Comparison of ENCODE assay signal across 20 cellular contexts in the genomic region with DNA sequence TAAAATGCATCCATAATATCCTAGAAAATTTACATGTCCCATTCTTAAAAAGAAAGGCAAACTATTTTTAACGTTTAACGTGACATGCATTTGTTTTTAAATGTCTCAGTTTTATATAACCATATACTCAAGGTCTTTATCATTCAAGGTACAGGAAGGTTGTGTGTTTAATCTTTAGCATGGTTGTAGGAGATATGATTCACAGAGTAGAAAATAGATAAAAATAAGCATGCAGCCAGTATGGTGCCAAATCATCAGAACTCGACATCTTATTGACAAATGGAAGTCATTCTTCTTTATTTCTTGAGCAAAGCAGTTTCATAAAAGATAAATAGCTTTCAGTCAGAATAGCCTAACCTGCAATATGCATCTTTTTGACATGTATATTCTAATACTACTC. TPM values are rescaled to one million over a fixed set of nuclear protein-coding genes. Genes with fewer than 3 reads are reported as not detected.
A peak's percentile ranks its signal among the peaks of the same experiment; 100 is the strongest.
DNase-seq lines count a peak whose midpoint lies in the region; ATAC-seq, FAIRE-seq and TF ChIP-seq lines count a peak whose summit lies in the region.
"Had no signal": no experiment of that assay in that cellular context is flagged by ENCODE, and none has a peak within 500 bp of the region (broad histone marks: within the 10 kb centered on the region; RNA-seq: fewer than 3 reads in every experiment).

No MANE protein-coding gene starts in this region.

- intact Hi-C loops in K562 (cut with micrococcal nuclease) = no loop called here

- ATAC-seq in K562 = no peak
- ATAC-seq in stimulated activated naive B cell treated with anti-CD40 and anti-IgM and Interleukin-4, amounts not matched to agents 10 μg/mL and 1 μg/mL and 100 μg/mL, for 72 hours (replicated peaks) = no peak

- in situ Hi-C loops in K562 (cut with MboI) = no loop called here

- no peaks in the 10 kb centered on the region for H4K20me1 ChIP-seq in K562 (replicated peaks; ENCODE audit: control insufficient read depth, insufficient read depth, low read length)

- no peaks in the 10 kb centered on the region for H3K9me1 ChIP-seq in K562 (ENCODE audit: control insufficient read depth, insufficient read depth, low read length)

- no peaks in the 10 kb centered on the region for H3K9me3 ChIP-seq in K562 (replicated peaks; ENCODE audit: control insufficient read depth, insufficient read depth, low read depth, low read length)
- H3K9me3 ChIP-seq: BE2C, Caco-2 had no signal

- TF ChIP-seq EP300 in K562 (IDR thresholded peaks at IDR 0.05; ENCODE audit: low read length) = no peak

- no peak for DNase-seq in activated naive CD4-positive, alpha-beta T cell treated with anti-CD3 and anti-CD28 coated beads, Interleukin-2, amount 10 ng/mL, durations not matched to agents 7 days and 5 days
- no peak for DNase-seq in K562 (ENCODE audit: extremely low read depth in 1 of 4, low spot score in 3 of 4)
- no peak for DNase-seq in stimulated activated naive B cell treated with anti-CD40 and anti-IgM and Interleukin-4, amounts not matched to agents 10 μg/mL and 1 μg/mL and 100 μg/mL, for 72 hours
- DNase-seq in MV-4-11 (lab: John Stamatoyannopoulos, UW) = no peak
- no peak for DNase-seq in NCI-H748 treated with DMSO at 0.1 percent for 48 hours (lab: John Stamatoyannopoulos, UW)
- DNase-seq: ACHN; BE2C; C1 segment of cervical spinal cord; Caco-2; CD4-positive, alpha-beta T cell; GM23248; HCEC 1CT had no signal

- no peak for TF ChIP-seq CTCF in K562 (IDR thresholded peaks at IDR 0.05 in 2 of 3, conservative IDR thresholded peaks at IDR 0.05 in 1 of 3; ENCODE audit: insufficient read depth in 2 of 3, low read depth in 1 of 3, low read length in 3 of 3)

- H3K27me3 Mint-ChIP-seq in activated naive CD4-positive, alpha-beta T cell treated with anti-CD3 and anti-CD28 coated beads, Interleukin-2, amount 50 U/mL, for 24 hours = no peaks in the 10 kb centered on the region
- no peaks in the 10 kb centered on the region for H3K27me3 Mint-ChIP-seq in activated naive CD4-positive, alpha-beta T cell treated with anti-CD3 and anti-CD28 coated beads, Interleukin-2, amount 10 ng/mL, durations not matched to agents 7 days and 5 days
- no peaks in the 10 kb centered on the region for H3K27me3 Mint-ChIP-seq in activated naive CD8-positive, alpha-beta T cell
- no peaks in the 10 kb centered on the region for H3K27me3 Mint-ChIP-seq in stimulated activated naive B cell treated with anti-CD40 and anti-IgM and Interleukin-4, amounts not matched to agents 10 μg/mL and 1 μg/mL and 100 μg/mL, for 72 hours
- H3K27me3 Mint-ChIP-seq: CD4-positive, alpha-beta T cell had no signal

- H3K4me3 Mint-ChIP-seq in activated naive CD4-positive, alpha-beta T cell treated with anti-CD3 and anti-CD28 coated beads, Interleukin-2, amount 50 U/mL, for 24 hours = no peak overlapping the region
- H3K4me3 Mint-ChIP-seq in activated naive CD4-positive, alpha-beta T cell treated with anti-CD3 and anti-CD28 coated beads, Interleukin-2, amount 10 ng/mL, durations not matched to agents 7 days and 5 days = no peak overlapping the region
- H3K4me3 Mint-ChIP-seq in activated naive CD8-positive, alpha-beta T cell = no peak overlapping the region
- no peak overlapping the region for H3K4me3 Mint-ChIP-seq in stimulated activated naive B cell treated with anti-CD40 and anti-IgM and Interleukin-4, amounts not matched to agents 10 μg/mL and 1 μg/mL and 100 μg/mL, for 72 hours
- H3K4me3 Mint-ChIP-seq: CD4-positive, alpha-beta T cell had no signal

- no peaks in the 10 kb centered on the region for H3K9me3 Mint-ChIP-seq in activated naive CD4-positive, alpha-beta T cell treated with anti-CD3 and anti-CD28 coated beads, Interleukin-2, amount 50 U/mL, for 24 hours
- peaks cover 10% of the 10 kb centered on the region for H3K9me3 Mint-ChIP-seq in activated naive CD4-positive, alpha-beta T cell treated with anti-CD3 and anti-CD28 coated beads, Interleukin-2, amount 10 ng/mL, durations not matched to agents 7 days and 5 days
- H3K9me3 Mint-ChIP-seq in activated naive CD8-positive, alpha-beta T cell (ENCODE audit: low read depth) = peaks cover 3% of the 10 kb centered on the region
- peaks cover 0 to 2% of the 10 kb centered on the region in 2 donors for H3K9me3 Mint-ChIP-seq in stimulated activated naive B cell treated with anti-CD40 and anti-IgM and Interleukin-4, amounts not matched to agents 10 μg/mL and 1 μg/mL and 100 μg/mL, for 72 hours
- H3K9me3 Mint-ChIP-seq: CD4-positive, alpha-beta T cell had no signal

- TSS peak; percentile 0 for BruUV-seq in K562 (replicated peaks; lab: Mats Ljungman, UMichigan)

- H3K4me1 ChIP-seq in K562 (replicated peaks in 1 of 2; ENCODE audit: control insufficient read depth in 2 of 2, insufficient read depth in 2 of 2, low read length in 2 of 2) = peaks cover 12 to 35% of the 10 kb centered on the region in 2 experiments
- H3K4me1 ChIP-seq: BE2C, Caco-2 had no signal

- CTCF ChIA-PET in activated naive CD4-positive, alpha-beta T cell treated with anti-CD3 and anti-CD28 coated beads, Interleukin-2, amount 10 ng/mL, durations not matched to agents 7 days and 5 days (lab: Charles Lee) = no interaction called here
- CTCF ChIA-PET in K562 (lab: Yijun Ruan, JAX; ENCODE audit: low intra/inter-chr PET ratio) = no interaction called here

- H3K4me2 ChIP-seq in K562 (ENCODE audit: insufficient read depth, low read length) = no peak overlapping the region

- H3K36me3 Mint-ChIP-seq in activated naive CD4-positive, alpha-beta T cell treated with anti-CD3 and anti-CD28 coated beads, Interleukin-2, amount 50 U/mL, for 24 hours = peaks cover 41% of the 10 kb centered on the region
- peaks cover 82% of the 10 kb centered on the region for H3K36me3 Mint-ChIP-seq in activated naive CD4-positive, alpha-beta T cell treated with anti-CD3 and anti-CD28 coated beads, Interleukin-2, amount 10 ng/mL, durations not matched to agents 7 days and 5 days
- peaks cover 47% of the 10 kb centered on the region for H3K36me3 Mint-ChIP-seq in activated naive CD8-positive, alpha-beta T cell
- H3K36me3 Mint-ChIP-seq in stimulated activated naive B cell treated with anti-CD40 and anti-IgM and Interleukin-4, amounts not matched to agents 10 μg/mL and 1 μg/mL and 100 μg/mL, for 72 hours = peaks cover 55 to 82% of the 10 kb centered on the region in 2 donors

- no peaks in the 10 kb centered on the region for H3K27me3 ChIP-seq in K562 (ENCODE audit: control insufficient read depth in 2 of 2, insufficient read depth in 2 of 2, low read length in 2 of 2)
- H3K27me3 ChIP-seq: BE2C had no signal

- TF ChIP-seq POLR2A in K562 (conservative IDR thresholded peaks at IDR 0.05) = no peak

- H3K9ac ChIP-seq in K562 (ENCODE audit: insufficient read depth in 1 of 2, low read depth in 2 of 2, low read length in 2 of 2) = no peak overlapping the region
- H3K9ac ChIP-seq: GM23248 had no signal

- FAIRE-seq in K562 (lab: Jason Lieb, UNC) = no peak
- FAIRE-seq: A204.1, D721Med, G401.6, GM12891, GM18507, H54 had no signal

- 13% methylated on average over 3 of the region's 3 CpGs for WGBS in K562 (ENCODE audit: insufficient coverage, low coverage, missing lambda C conversion rate)

- H3K4me1 Mint-ChIP-seq in activated naive CD4-positive, alpha-beta T cell treated with anti-CD3 and anti-CD28 coated beads, Interleukin-2, amount 50 U/mL, for 24 hours = peaks cover 7% of the 10 kb centered on the region
- H3K4me1 Mint-ChIP-seq in activated naive CD4-positive, alpha-beta T cell treated with anti-CD3 and anti-CD28 coated beads, Interleukin-2, amount 10 ng/mL, durations not matched to agents 7 days and 5 days = peaks cover 20% of the 10 kb centered on the region
- peaks cover 10% of the 10 kb centered on the region for H3K4me1 Mint-ChIP-seq in activated naive CD8-positive, alpha-beta T cell (ENCODE audit: low read depth)
- peaks cover 7 to 10% of the 10 kb centered on the region in 2 donors for H3K4me1 Mint-ChIP-seq in stimulated activated naive B cell treated with anti-CD40 and anti-IgM and Interleukin-4, amounts not matched to agents 10 μg/mL and 1 μg/mL and 100 μg/mL, for 72 hours

- no peak overlapping the region for H2AFZ ChIP-seq in K562 (ENCODE audit: low read depth, low read length)
- H2AFZ ChIP-seq: GM23248 had no signal

- TF ChIP-seq RAD21 in K562 (CRISPR knock-in tag; conservative IDR thresholded peaks at IDR 0.05 in 1 of 2, IDR thresholded peaks at IDR 0.05 in 1 of 2) = no peak

- H3K27ac ChIP-seq in K562 (ENCODE audit: extremely low read depth, low read depth, low read length) = no peak overlapping the region
- H3K27ac ChIP-seq: GM23248 had no signal

- POLR2A ChIA-PET in K562 (lab: Yijun Ruan, JAX) = interaction anchor here (0.6 kb wide), 1 partner anchor 83 kb away, joined by 3 read pairs; no protein-coding TSS in a partner anchor

- H3K27ac Mint-ChIP-seq in activated naive CD4-positive, alpha-beta T cell treated with anti-CD3 and anti-CD28 coated beads, Interleukin-2, amount 50 U/mL, for 24 hours = peak overlapping the region; percentile 23
- H3K27ac Mint-ChIP-seq in activated naive CD4-positive, alpha-beta T cell treated with anti-CD3 and anti-CD28 coated beads, Interleukin-2, amount 10 ng/mL, durations not matched to agents 7 days and 5 days = no peak overlapping the region
- peak overlapping the region; percentile 64 for H3K27ac Mint-ChIP-seq in activated naive CD8-positive, alpha-beta T cell
- H3K27ac Mint-ChIP-seq in stimulated activated naive B cell treated with anti-CD40 and anti-IgM and Interleukin-4, amounts not matched to agents 10 μg/mL and 1 μg/mL and 100 μg/mL, for 72 hours = peak overlapping the region; percentile 62
- H3K27ac Mint-ChIP-seq: CD4-positive, alpha-beta T cell had no signal

- H3K36me3 ChIP-seq in K562 (ENCODE audit: control insufficient read depth, insufficient read depth, low read length) = peaks cover 99% of the 10 kb centered on the region
- H3K36me3 ChIP-seq: BE2C had no signal

- no peak overlapping the region for H3K4me3 ChIP-seq in K562
- H3K4me3 ChIP-seq: GM23248 had no signal

- H3K79me2 ChIP-seq in K562 (ENCODE audit: control insufficient read depth, insufficient read depth, low read length) = peaks cover 70% of the 10 kb centered on the region

RNA-seq across cellular contexts. Expression of a gene that starts 51.0 kb away (rescaled TPM):
- total RNA-seq in K562 (2011; cell fraction: chromatin; rRNA removed; ENCODE audit: low replicate concordance) = 35.2 and 136 TPM in 2 replicates
- total RNA-seq in K562 (2011; cell fraction: nucleolus; rRNA removed) = 20.5 and 30.3 TPM in 2 replicates
- 46.3 and 72.5 TPM in 2 replicates for total RNA-seq in K562 (2011; cell fraction: nucleoplasm; rRNA removed)
- total RNA-seq in K562 (2014; rRNA removed) = 96.8 and 106 TPM in 2 replicates
- 201 and 218 TPM in 2 replicates for total RNA-seq in K562 (2014; rRNA removed; fragmentation: Illumina TruSeq; extraction: Trizol)
- total RNA-seq in K562 (2015; rRNA removed; fragmentation: Illumina TruSeq; extraction: Trizol) = 143 and 159 TPM in 2 replicates
- total RNA-seq in K562 (2021) = 101 and 118 TPM in 2 replicates
- polyA plus RNA-seq in K562 (2011; rRNA removed) = 135 and 151 TPM in 2 replicates
- polyA plus RNA-seq in K562 (2011; cell fraction: cytosol; rRNA removed) = 22.7 and 52.5 TPM in 2 replicates
- polyA plus RNA-seq in K562 (2011; cell fraction: nucleus; rRNA removed) = 48.6 and 89.9 TPM in 2 replicates
- 101 and 117 TPM in 2 replicates for polyA plus RNA-seq in K562 (2012)
- 172 and 209 TPM in 2 replicates for polyA plus RNA-seq in K562 (2014; fragmentation: Illumina TruSeq; extraction: Trizol)
- 100 to 1,000 TPM; 184 to 223 TPM for polyA plus RNA-seq in K562 (2014; fragmentation: Nextera tagmentation; extraction: Ambion mirVana)
- polyA plus RNA-seq in K562 (2014; rRNA removed) = 129 and 135 TPM in 2 replicates
- 95.4 and 142 TPM in 2 replicates for polyA minus RNA-seq in K562 (2011; rRNA and poly(A)+ RNA removed)
- 33.6 and 37.9 TPM in 2 replicates for polyA minus RNA-seq in K562 (2011; cell fraction: cytosol; rRNA and poly(A)+ RNA removed)
- polyA minus RNA-seq in K562 (2011; cell fraction: nucleus; rRNA and poly(A)+ RNA removed) = 39.7 and 92.0 TPM in 2 replicates
- total RNA-seq: Caco-2, GM23248 had no signal
- polyA plus RNA-seq: GM23248 had no signal
